8 cellular contexts compared by ENCODE assay signal in the genomic region with DNA sequence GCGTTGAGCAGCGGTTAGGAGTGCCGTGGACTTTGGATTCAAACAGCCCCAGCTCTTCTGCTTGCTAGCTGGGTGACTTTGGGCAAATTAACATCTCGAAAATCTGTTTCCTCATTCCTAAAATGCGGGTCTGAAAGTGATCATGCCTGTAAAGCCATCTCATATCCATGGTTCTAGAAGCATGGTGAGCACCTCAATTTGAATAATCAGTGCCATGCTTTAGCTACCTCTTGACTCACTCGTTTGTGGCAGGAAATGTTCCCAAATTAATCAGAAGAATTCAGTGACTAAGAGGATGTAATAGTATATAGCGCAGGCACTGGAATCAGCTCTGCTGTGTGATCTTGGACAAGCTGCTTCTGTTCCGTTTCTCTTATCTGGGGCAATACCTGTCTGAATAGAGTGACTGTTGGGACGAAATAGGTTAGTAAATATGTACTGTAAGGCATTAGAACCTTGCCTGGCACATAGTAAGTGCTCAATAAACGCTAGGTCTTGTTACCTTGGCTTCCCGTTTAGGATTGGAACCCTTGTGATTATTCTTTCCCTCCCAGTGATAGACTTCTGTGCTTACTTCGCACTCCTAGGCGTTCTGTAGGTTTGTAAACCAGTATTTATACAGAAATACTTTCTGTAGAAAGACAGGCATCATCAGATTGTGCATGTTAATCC. TPM values are rescaled to one million over a fixed set of nuclear protein-coding genes. Genes with fewer than 3 reads are reported as not detected.
DNase-seq lines count a peak whose midpoint lies in the region; ATAC-seq lines count a peak whose summit lies in the region.

No MANE protein-coding gene starts in this region.

- H3K4me1 ChIP-seq in BLaER1 treated with 17β-estradiol and CSF1 and Interleukin-3, amounts not matched to agents 10 nM and 100 nM = peaks cover 13 to 34% (median 24%) of the 10 kb centered on the region in 10 experiments; a peak in 19 of 20 replicates
- H3K4me1 ChIP-seq in HUES48 (ENCODE audit: control insufficient read depth, insufficient read depth, low read length) = peaks cover 3% of the 10 kb centered on the region; the same call in 1 of the 2 replicates

- no peaks in the 10 kb centered on the region for H3K9me3 Mint-ChIP-seq in immature natural killer cell

- ATAC-seq in stimulated activated naive CD8-positive, alpha-beta T cell treated with anti-CD3 and anti-CD28 coated beads, Interleukin-15, Interleukin-2, amounts not matched to agents 100 U/mL and 50 U/mL, for 24 hours = peak; percentile 44

- H3K4me3 ChIP-seq in BLaER1 treated with 17β-estradiol and CSF1 and Interleukin-3, amounts not matched to agents 10 nM and 100 nM = peak overlapping the region; percentile 65 to 81 (median 70)
- H3K4me3 ChIP-seq in HUES48 (ENCODE audit: low read depth, low read length) = peak overlapping the region; percentile 69

- DNase-seq in amniotic epithelial cell (ENCODE audit: low read depth) (peak; percentile 73), immature natural killer cell (no peak), NCI-H446 (lab: John Stamatoyannopoulos, UW) (no peak)
- DNase-seq in stimulated activated naive CD8-positive, alpha-beta T cell treated with anti-CD3 and anti-CD28 coated beads, Interleukin-15, Interleukin-2, amounts not matched to agents 100 U/mL and 50 U/mL, for 24 hours = no peak
- no peak for DNase-seq in stimulated activated CD4-positive, alpha-beta T cell treated with anti-CD3 and anti-CD28 coated beads, Interleukin-2, amount 100 ng/mL, for 48 hours
- no peak for DNase-seq in activated CD8-positive, alpha-beta memory T cell treated with anti-CD3 and anti-CD28 coated beads, Interleukin-2, amount 50 U/mL, for 48 hours

- peaks cover 0 to 24% (median 6%) of the 10 kb centered on the region in 11 experiments; a peak in 10 of 22 replicates for H3K27me3 ChIP-seq in BLaER1 treated with 17β-estradiol and CSF1 and Interleukin-3, amounts not matched to agents 10 nM and 100 nM
- peaks cover 17% of the 10 kb centered on the region for H3K27me3 ChIP-seq in HUES48 (ENCODE audit: control insufficient read depth, insufficient read depth, low read length)

- H3K4me3 Mint-ChIP-seq in immature natural killer cell = peak overlapping the region; percentile 91 to 99 (median 95)

- H4K20me1 ChIP-seq in BLaER1 treated with 17β-estradiol and CSF1 and Interleukin-3, amounts not matched to agents 10 nM and 100 nM = 0 out of 22 replicates have a peak, but pooled peaks cover 0 to 5% (median 0%) of the 10 kb centered on the region in 11 experiments

- peak overlapping the region; percentile 81 to 100 (median 98) for H3K4me2 ChIP-seq in BLaER1 treated with 17β-estradiol and CSF1 and Interleukin-3, amounts not matched to agents 10 nM and 100 nM

- peak overlapping the region in 10 of 11 experiments; percentile 58 to 81 (median 70); a peak in 15 of 22 replicates for H3K27ac ChIP-seq in BLaER1 treated with 17β-estradiol and CSF1 and Interleukin-3, amounts not matched to agents 10 nM and 100 nM
- H3K27ac ChIP-seq in HUES48 (ENCODE audit: low read depth, low read length) = peak overlapping the region; percentile 55

- peaks cover 5 to 9% (median 8%) of the 10 kb centered on the region in 3 donors for H3K27me3 Mint-ChIP-seq in immature natural killer cell (ENCODE audit: low read depth in 3 of 3)

- H3K4me1 Mint-ChIP-seq in immature natural killer cell = peaks cover 27 to 28% of the 10 kb centered on the region in 2 donors

- H3K9ac ChIP-seq in BLaER1 treated with 17β-estradiol and CSF1 and Interleukin-3, amounts not matched to agents 10 nM and 100 nM = peak overlapping the region; percentile 70 to 82 (median 79); a peak in 21 of 22 replicates
- peak overlapping the region; percentile 19; the same call in 1 of the 2 replicates for H3K9ac ChIP-seq in HUES48 (ENCODE audit: low read depth, low read length)

- H3K36me3 Mint-ChIP-seq in immature natural killer cell = no peaks in the 10 kb centered on the region

- peak overlapping the region; percentile 74 to 91 (median 84) for H3K27ac Mint-ChIP-seq in immature natural killer cell

- peaks cover 0 to 3% (median 0%) of the 10 kb centered on the region in 11 experiments; a peak in 2 of 22 replicates for H3K36me3 ChIP-seq in BLaER1 treated with 17β-estradiol and CSF1 and Interleukin-3, amounts not matched to agents 10 nM and 100 nM
- no peaks in the 10 kb centered on the region for H3K36me3 ChIP-seq in HUES48 (ENCODE audit: control insufficient read depth, insufficient read depth, low read length)

- H3K9me3 ChIP-seq in BLaER1 treated with 17β-estradiol and CSF1 and Interleukin-3, amounts not matched to agents 10 nM and 100 nM (replicated peaks in 1 of 11) = no peaks in the 10 kb centered on the region
- H3K9me3 ChIP-seq in HUES48 (ENCODE audit: control insufficient read depth, insufficient read depth, low read length) = no peaks in the 10 kb centered on the region

RNA-seq across cellular contexts. Expression of a gene that starts 0.8 kb away (rescaled TPM):
- 10 to 100 TPM; 26.7 to 41.9 (median 34.6) TPM for polyA plus RNA-seq in immature natural killer cell

RNA-seq across cellular contexts. Expression of a gene that starts 32.4 kb away (rescaled TPM):
- polyA plus RNA-seq in immature natural killer cell = 1,000 to 10,000 TPM; 1,137 to 2,830 (median 1,368) TPM

RNA-seq across cellular contexts. Expression of a gene that starts 53.0 kb away (rescaled TPM):
- polyA plus RNA-seq in immature natural killer cell = 100 to 1,000 TPM; 353 to 582 (median 359) TPM

RNA-seq across cellular contexts. Expression of a gene that starts 53.1 kb away (rescaled TPM):
- polyA plus RNA-seq in immature natural killer cell = 1 to 10 TPM in 1 of 3 donors, under 1 TPM in 2; 0.78 to 1.8 (median 0.86) TPM
